In genomic region chr6:75201901-75202672, GRCh38 we compare ENCODE assay signal across 8 cellular contexts. TPM values are rescaled to one million over a fixed set of nuclear protein-coding genes. Genes with fewer than 3 reads are reported as not detected.
A peak's percentile ranks its signal among the peaks of the same experiment; 100 is the strongest.
DNase-seq lines count a peak whose midpoint lies in the region; ATAC-seq and TF ChIP-seq lines count a peak whose summit lies in the region.

No MANE protein-coding gene starts in this region.

- POLR2A ChIA-PET in naive thymus-derived CD8-positive, alpha-beta T cell (lab: Charles Lee) = interaction anchor here (0.6 kb wide), 1 partner anchor 8 kb away, joined by 3 read pairs; no protein-coding TSS in a partner anchor
- POLR2A ChIA-PET in OCI-LY7 (lab: Charles Lee) = no interaction called here

- no peak overlapping the region for H2AFZ ChIP-seq in OCI-LY7 (ENCODE audit: low read length)

- peak overlapping the region; percentile 25 to 27 for H3K4me3 ChIP-seq in esophagus (ENCODE audit: low read depth in 1 of 2, low read length in 2 of 2)
- H3K4me3 ChIP-seq in OCI-LY7 (ENCODE audit: low read depth, low read length, poor library complexity, severe bottlenecking) = no peak overlapping the region

- intact Hi-C loops in Calu3 (cut with micrococcal nuclease; ENCODE audit: unreplicated experiment) = loop anchor here (5.0 to 10.0 kb wide), 6 partner anchors 85 to 947 kb away; no protein-coding TSS in a partner anchor
- intact Hi-C loops in OCI-LY7 (cut with micrococcal nuclease; ENCODE audit: unreplicated experiment) = no loop called here

- H3K4me1 ChIP-seq in esophagus (ENCODE audit: control insufficient read depth in 2 of 2, insufficient read depth in 2 of 2, low read length in 1 of 2) (peaks cover 2 to 10% of the 10 kb centered on the region in 2 donors), OCI-LY7 (ENCODE audit: insufficient read depth, low read length, poor library complexity, severe bottlenecking) (no peaks in the 10 kb centered on the region)

- no peaks in the 10 kb centered on the region for H3K9me3 Mint-ChIP-seq in Calu3 (ENCODE audit: low read depth, unreplicated experiment)
- H3K9me3 Mint-ChIP-seq in naive thymus-derived CD8-positive, alpha-beta T cell = no peaks in the 10 kb centered on the region

- H3K27me3 ChIP-seq in esophagus (ENCODE audit: control insufficient read depth in 1 of 2, insufficient read depth in 2 of 2, low read length in 2 of 2) = peaks cover 0 to 15% of the 10 kb centered on the region in 2 donors

- H3K27ac ChIP-seq in esophagus (ENCODE audit: low read depth in 2 of 2, low read length in 1 of 2) = peak overlapping the region; percentile 52 to 67
- no peak overlapping the region for H3K27ac ChIP-seq in OCI-LY7 (ENCODE audit: low read depth, low read length, poor library complexity, severe bottlenecking)

- no peaks in the 10 kb centered on the region for H3K9me2 ChIP-seq in OCI-LY7 (ENCODE audit: insufficient read depth, low read length)

- peaks cover 29% of the 10 kb centered on the region for H3K36me3 Mint-ChIP-seq in Calu3 (ENCODE audit: insufficient read depth, unreplicated experiment)
- H3K36me3 Mint-ChIP-seq in naive thymus-derived CD8-positive, alpha-beta T cell = no peaks in the 10 kb centered on the region

- H3K36me3 ChIP-seq in esophagus (ENCODE audit: control insufficient read depth in 2 of 2, insufficient read depth in 2 of 2, low read length in 1 of 2) (no peaks in the 10 kb centered on the region), OCI-LY7 (ENCODE audit: insufficient read depth, low read length) (no peaks in the 10 kb centered on the region)

- peak in 1 of 2 donors; percentile 34 for ATAC-seq in naive thymus-derived CD8-positive, alpha-beta T cell
- no peak for ATAC-seq in GM18517 (IDR thresholded peaks at IDR 0.05; ENCODE audit: unreplicated experiment)
- ATAC-seq in GM19328 (IDR thresholded peaks at IDR 0.05; ENCODE audit: unreplicated experiment) = no peak
- ATAC-seq in GM19467 (IDR thresholded peaks at IDR 0.05; ENCODE audit: unreplicated experiment) = no peak

- no peaks in the 10 kb centered on the region for H3K79me2 ChIP-seq in OCI-LY7 (ENCODE audit: insufficient read depth, low read depth, low read length)

- H3K4me1 Mint-ChIP-seq in Calu3 (ENCODE audit: low read depth, unreplicated experiment) = peaks cover 36% of the 10 kb centered on the region
- peaks cover 21 to 41% (median 39%) of the 10 kb centered on the region in 4 donors for H3K4me1 Mint-ChIP-seq in naive thymus-derived CD8-positive, alpha-beta T cell

- H3K4me3 Mint-ChIP-seq in Calu3 (ENCODE audit: low read depth, unreplicated experiment) = peak overlapping the region; percentile 83
- H3K4me3 Mint-ChIP-seq in naive thymus-derived CD8-positive, alpha-beta T cell = peak overlapping the region in 8 of 10 donors; percentile 26 to 69 (median 57)

- H3K9me3 ChIP-seq in esophagus (ENCODE audit: control insufficient read depth in 2 of 2, insufficient read depth in 1 of 2, low read depth in 1 of 2, low read length in 1 of 2) (no peaks in the 10 kb centered on the region), OCI-LY7 (ENCODE audit: low read length) (no peaks in the 10 kb centered on the region)

- no TSS peak for BruUV-seq in Calu3 (replicated peaks; lab: Mats Ljungman, UMichigan)
- no TSS peak for BruUV-seq in OCI-LY7 (replicated peaks; lab: Mats Ljungman, UMichigan)

- peaks cover 14% of the 10 kb centered on the region for H3K27me3 Mint-ChIP-seq in Calu3 (ENCODE audit: unreplicated experiment)
- peaks cover 45 to 73% (median 70%) of the 10 kb centered on the region in 5 donors for H3K27me3 Mint-ChIP-seq in naive thymus-derived CD8-positive, alpha-beta T cell

- 18 to 25% methylated on average over 46 of the region's 46 CpGs for WGBS in esophagus, 2 donors

- H3K4me2 ChIP-seq in OCI-LY7 (ENCODE audit: low read length) = no peak overlapping the region

- H4K20me1 ChIP-seq in OCI-LY7 (ENCODE audit: insufficient read depth, low read length) = no peaks in the 10 kb centered on the region

- CTCF ChIA-PET in Calu3 (lab: Charles Lee) = interaction anchor here (0.6 to 2.2 kb wide), 4 partner anchors 267 to 1110 kb away, joined by 3 to 7 read pairs (median 4); no protein-coding TSS in a partner anchor
- CTCF ChIA-PET in OCI-LY7 (lab: Charles Lee; ENCODE audit: unreplicated experiment) = no interaction called here

- DNase-seq in Calu3 = peak; percentile 68
- DNase-seq in NCI-H1105 treated with DMSO at 0.1 percent for 48 hours (lab: John Stamatoyannopoulos, UW) = peak; percentile 54
- DNase-seq in naive thymus-derived CD8-positive, alpha-beta T cell = no peak
- no peak for DNase-seq in OCI-LY7 (ENCODE audit: low spot score)

- peak overlapping the region; percentile 9 for H3K27ac Mint-ChIP-seq in Calu3 (ENCODE audit: unreplicated experiment)
- no peak overlapping the region for H3K27ac Mint-ChIP-seq in naive thymus-derived CD8-positive, alpha-beta T cell

- TF ChIP-seq CTCF in Calu3 (IDR thresholded peaks at IDR 0.05; ENCODE audit: unreplicated experiment) (no peak), OCI-LY7 (conservative IDR thresholded peaks at IDR 0.05; ENCODE audit: low read length) (no peak)

RNA-seq across cellular contexts. Expression of gene COL12A1, which starts 3.8 kb away (rescaled TPM):
- total RNA-seq in Calu3 (2022) (20.4 and 29.3 TPM in 2 replicates), OCI-LY7 (2022) (not detected in 2 replicates)
- 10 to 100 TPM in 1 of 2 donors, 1 to 10 TPM in 1; 9.5 to 18.2 TPM for polyA plus RNA-seq in esophagus
- not detected for total RNA-seq in naive thymus-derived CD8-positive, alpha-beta T cell
- not detected for polyA plus RNA-seq in naive thymus-derived CD8-positive, alpha-beta T cell
- not detected in 2 replicates for total RNA-seq in OCI-LY7 (2014; rRNA removed; shearing (Covaris generic))

RNA-seq across cellular contexts. Expression of gene COX7A2, which starts 41.5 kb away (rescaled TPM):
- total RNA-seq in Calu3 (2022) (441 and 459 TPM in 2 replicates), OCI-LY7 (2022) (403 and 421 TPM in 2 replicates)
- polyA plus RNA-seq in esophagus = 100 to 1,000 TPM; 393 to 531 TPM
- total RNA-seq in naive thymus-derived CD8-positive, alpha-beta T cell = 100 to 1,000 TPM; 198 to 213 TPM
- polyA plus RNA-seq in naive thymus-derived CD8-positive, alpha-beta T cell = 1,000 to 10,000 TPM in 1 of 3 donors, 100 to 1,000 TPM in 2; 788 to 1,025 (median 870) TPM
- total RNA-seq in OCI-LY7 (2014; rRNA removed; shearing (Covaris generic)) = 133 and 210 TPM in 2 replicates

Comparison
In these comparisons a context has a peak if more than half of its experiments do, and no peak if none do; other contexts are left out.
1. DNase-seq: peak in Calu3 (single experiment) and NCI-H1105 treated with DMSO at 0.1 percent for 48 hours (single experiment); none in naive thymus-derived CD8-positive, alpha-beta T cell (0 of 10) and OCI-LY7 (single experiment).
2. RNA of gene COL12A1, which starts 3.8 kb away (total RNA-seq): 20.4 to 29.3 TPM in Calu3; not detected in naive thymus-derived CD8-positive, alpha-beta T cell and not detected in OCI-LY7; every median in the first group is over 10 times any median in the second.